14 cellular contexts compared by ENCODE assay signal in genomic region chr7:105222953-105223352, GRCh38.
"Had no signal": no experiment of that assay in that cellular context is flagged by ENCODE, and none has a peak within 500 bp of the region (broad histone marks: within the 10 kb centered on the region; RNA-seq: fewer than 3 reads in every experiment).

No MANE protein-coding gene starts in this region.

- H3K4me3 Mint-ChIP-seq: activated CD8-positive, alpha-beta memory T cell treated with anti-CD3 and anti-CD28 coated beads, Interleukin-2, amount 10 ng/mL, durations not matched to agents 7 days and 5 days; activated naive CD4-positive, alpha-beta T cell treated with anti-CD3 and anti-CD28 coated beads, Interleukin-2, amount 50 U/mL, for 24 hours; activated T-cell treated with anti-CD3 and anti-CD28 coated beads, Interleukin-2, amount 50 U/mL, for 24 hours; naive thymus-derived CD8-positive, alpha-beta T cell; stimulated activated naive CD8-positive, alpha-beta T cell treated with anti-CD3 and anti-CD28 coated beads, Interleukin-15, amount 100 ng/mL, for 72 hours had no signal

- H3K27ac Mint-ChIP-seq: activated CD8-positive, alpha-beta memory T cell treated with anti-CD3 and anti-CD28 coated beads, Interleukin-2, amount 10 ng/mL, durations not matched to agents 7 days and 5 days; activated naive CD4-positive, alpha-beta T cell treated with anti-CD3 and anti-CD28 coated beads, Interleukin-2, amount 50 U/mL, for 24 hours; activated T-cell treated with anti-CD3 and anti-CD28 coated beads, Interleukin-2, amount 50 U/mL, for 24 hours; stimulated activated naive CD8-positive, alpha-beta T cell treated with anti-CD3 and anti-CD28 coated beads, Interleukin-15, amount 100 ng/mL, for 72 hours had no signal

- H3K27me3 Mint-ChIP-seq: activated CD8-positive, alpha-beta memory T cell treated with anti-CD3 and anti-CD28 coated beads, Interleukin-2, amount 10 ng/mL, durations not matched to agents 7 days and 5 days; activated naive CD4-positive, alpha-beta T cell treated with anti-CD3 and anti-CD28 coated beads, Interleukin-2, amount 50 U/mL, for 24 hours; activated T-cell treated with anti-CD3 and anti-CD28 coated beads, Interleukin-2, amount 50 U/mL, for 24 hours; naive thymus-derived CD8-positive, alpha-beta T cell; stimulated activated naive CD8-positive, alpha-beta T cell treated with anti-CD3 and anti-CD28 coated beads, Interleukin-15, amount 100 ng/mL, for 72 hours had no signal

- ATAC-seq: activated CD4-positive, CD25-positive, alpha-beta regulatory T cell treated with anti-CD3 and anti-CD28 coated beads, Interleukin-2, amount 50 U/mL, for 24 hours; activated CD8-positive, alpha-beta memory T cell treated with anti-CD3 and anti-CD28 coated beads, Interleukin-2, amount 10 ng/mL, durations not matched to agents 7 days and 5 days; body of pancreas; left colon; naive thymus-derived CD8-positive, alpha-beta T cell; stimulated activated naive CD8-positive, alpha-beta T cell treated with anti-CD3 and anti-CD28 coated beads, Interleukin-15, amount 100 ng/mL, for 72 hours had no signal

- H3K9me3 ChIP-seq: body of pancreas, testis had no signal

- H3K27ac ChIP-seq: body of pancreas, testis had no signal

- DNase-seq: activated CD4-positive, alpha-beta T cell treated with anti-CD3 and anti-CD28 coated beads, Interleukin-2, amount 50 U/mL, for 4 hours; activated CD8-positive, alpha-beta memory T cell treated with anti-CD3 and anti-CD28 coated beads, Interleukin-2, amount 10 ng/mL, durations not matched to agents 7 days and 5 days; activated effector memory CD4-positive, alpha-beta T cell treated with Interleukin-2 at 50 U/mL for 16 hours; activated T-cell treated with anti-CD3 and anti-CD28 coated beads, Interleukin-2, amount 50 U/mL, for 24 hours; body of pancreas; central memory CD4-positive, alpha-beta T cell; left colon; naive thymus-derived CD8-positive, alpha-beta T cell; stimulated activated CD4-positive, alpha-beta T cell treated with anti-CD3 and anti-CD28 coated beads, Interleukin-4, amount 100 ng/mL, for 1 hour; stimulated activated naive CD8-positive, alpha-beta T cell treated with anti-CD3 and anti-CD28 coated beads, Interleukin-15, amount 100 ng/mL, for 72 hours; testis had no signal

- H3K27me3 ChIP-seq: body of pancreas, testis had no signal

- H3K4me3 ChIP-seq: body of pancreas, lung, testis had no signal

- H3K9me3 Mint-ChIP-seq: stimulated activated naive CD8-positive, alpha-beta T cell treated with anti-CD3 and anti-CD28 coated beads, Interleukin-15, amount 100 ng/mL, for 72 hours had no signal
